1 cellular context compared by ENCODE assay signal in genomic region chr10:44947356-44948152, GRCh38.
TF ChIP-seq lines count a peak whose summit lies in the region.

No MANE protein-coding gene starts in this region.

TF ChIP-seq in GM12878, 131 proteins besides CTCF, POLR2A, EP300 and RAD21:
- TF ChIP-seq IRF4 (IDR thresholded peaks at IDR 0.05; ENCODE audit: low read depth, low read length) (peak; percentile 61; the same call in 1 of the 2 replicates), SREBF1 (IDR thresholded peaks at IDR 0.05; ENCODE audit: low read length) (no peak), HDAC6 (IDR thresholded peaks at IDR 0.05; ENCODE audit: unreplicated experiment) (no peak), CHD2 (IDR thresholded peaks at IDR 0.05; ENCODE audit: borderline replicate concordance, low read depth, low read length) (no peak), SMAD5 (IDR thresholded peaks at IDR 0.05; ENCODE audit: low read depth) (no peak), ATF7 (IDR thresholded peaks at IDR 0.05; ENCODE audit: low read depth) (no peak; the same call in 1 of the 2 replicates), ATF3 (IDR thresholded peaks at IDR 0.05; ENCODE audit: borderline replicate concordance, extremely low read depth, low read depth, low read length) (no peak), CREM (IDR thresholded peaks at IDR 0.05; ENCODE audit: low read depth) (peak; percentile 43; the same call in 1 of the 2 replicates), MTA3 (IDR thresholded peaks at IDR 0.05; ENCODE audit: borderline replicate concordance, low read length) (0 out of 2 replicates have a peak, but pooled peaks have one; percentile 41), E4F1 (IDR thresholded peaks at IDR 0.05; ENCODE audit: borderline replicate concordance, partially characterized antibody) (no peak), DPF2 (IDR thresholded peaks at IDR 0.05) (peak; percentile 73), CREB1 (IDR thresholded peaks at IDR 0.05; ENCODE audit: low read depth) (no peak), TCF12 (IDR thresholded peaks at IDR 0.05; ENCODE audit: low read depth, low read length) (peak; percentile 58), MTA2 (IDR thresholded peaks at IDR 0.05; ENCODE audit: low read depth) (0 out of 2 replicates have a peak, but pooled peaks have one; percentile 31), PAX5 (IDR thresholded peaks at IDR 0.05; ENCODE audit: borderline replicate concordance, low read depth, low read length) (0 out of 2 replicates have a peak, but pooled peaks have one; percentile 34), CHD4 (IDR thresholded peaks at IDR 0.05) (no peak), EED (IDR thresholded peaks at IDR 0.05; ENCODE audit: low read depth) (peak; percentile 90), FOXM1 (IDR thresholded peaks at IDR 0.05; ENCODE audit: low read depth, low read length) (0 out of 2 replicates have a peak, but pooled peaks have one; percentile 39), GATAD2B (conservative IDR thresholded peaks at IDR 0.05; ENCODE audit: low read depth) (0 out of 2 replicates have a peak, but pooled peaks have one; percentile 46), BCL3 (IDR thresholded peaks at IDR 0.05; ENCODE audit: borderline replicate concordance, insufficient read depth, low read depth, low read length, poor library complexity, severe bottlenecking) (peak; percentile 46), ZNF687 (IDR thresholded peaks at IDR 0.05) (0 out of 2 replicates have a peak, but pooled peaks have one; percentile 10), IKZF2 (IDR thresholded peaks at IDR 0.05) (peak; percentile 90 to 92), SPI1 (IDR thresholded peaks at IDR 0.05; ENCODE audit: borderline replicate concordance, insufficient read depth, low read depth, low read length) (peak; percentile 97), CEBPB (IDR thresholded peaks at IDR 0.05; ENCODE audit: borderline replicate concordance in 1 of 2, low read depth in 2 of 2, low read length in 2 of 2) (no peak), TARDBP (IDR thresholded peaks at IDR 0.05; ENCODE audit: borderline replicate concordance) (no peak), NFIC (IDR thresholded peaks at IDR 0.05; ENCODE audit: low read depth, low read length) (peak; percentile 64; the same call in 1 of the 2 replicates), STAT1 (conservative IDR thresholded peaks at IDR 0.05) (no peak), BCL11A (IDR thresholded peaks at IDR 0.05; ENCODE audit: low read depth, low read length) (peak; percentile 39; the same call in 1 of the 2 replicates), IKZF1 (conservative IDR thresholded peaks at IDR 0.05) (peak; percentile 92), BHLHE40 (IDR thresholded peaks at IDR 0.05; ENCODE audit: borderline replicate concordance in 1 of 2, low read depth in 2 of 2, low read length in 1 of 2) (no peak), RUNX3 (IDR thresholded peaks at IDR 0.05; ENCODE audit: low read length) (peak; percentile 68), MEF2B (IDR thresholded peaks at IDR 0.05; ENCODE audit: partially characterized antibody, poor library complexity, severe bottlenecking) (peak; percentile 60)
- TF ChIP-seq, protein P1, sequence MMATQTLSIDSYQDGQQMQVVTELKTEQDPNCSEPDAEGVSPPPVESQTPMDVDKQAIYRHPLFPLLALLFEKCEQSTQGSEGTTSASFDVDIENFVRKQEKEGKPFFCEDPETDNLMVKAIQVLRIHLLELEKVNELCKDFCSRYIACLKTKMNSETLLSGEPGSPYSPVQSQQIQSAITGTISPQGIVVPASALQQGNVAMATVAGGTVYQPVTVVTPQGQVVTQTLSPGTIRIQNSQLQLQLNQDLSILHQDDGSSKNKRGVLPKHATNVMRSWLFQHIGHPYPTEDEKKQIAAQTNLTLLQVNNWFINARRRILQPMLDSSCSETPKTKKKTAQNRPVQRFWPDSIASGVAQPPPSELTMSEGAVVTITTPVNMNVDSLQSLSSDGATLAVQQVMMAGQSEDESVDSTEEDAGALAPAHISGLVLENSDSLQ (IDR thresholded peaks at IDR 0.05), result peak; percentile 66
- TF ChIP-seq, protein P2, sequence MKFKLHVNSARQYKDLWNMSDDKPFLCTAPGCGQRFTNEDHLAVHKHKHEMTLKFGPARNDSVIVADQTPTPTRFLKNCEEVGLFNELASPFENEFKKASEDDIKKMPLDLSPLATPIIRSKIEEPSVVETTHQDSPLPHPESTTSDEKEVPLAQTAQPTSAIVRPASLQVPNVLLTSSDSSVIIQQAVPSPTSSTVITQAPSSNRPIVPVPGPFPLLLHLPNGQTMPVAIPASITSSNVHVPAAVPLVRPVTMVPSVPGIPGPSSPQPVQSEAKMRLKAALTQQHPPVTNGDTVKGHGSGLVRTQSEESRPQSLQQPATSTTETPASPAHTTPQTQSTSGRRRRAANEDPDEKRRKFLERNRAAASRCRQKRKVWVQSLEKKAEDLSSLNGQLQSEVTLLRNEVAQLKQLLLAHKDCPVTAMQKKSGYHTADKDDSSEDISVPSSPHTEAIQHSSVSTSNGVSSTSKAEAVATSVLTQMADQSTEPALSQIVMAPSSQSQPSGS (IDR thresholded peaks at IDR 0.05; ENCODE audit: low read length), result 0 out of 2 replicates have a peak, but pooled peaks have one; percentile 40
- TF ChIP-seq, protein P3, sequence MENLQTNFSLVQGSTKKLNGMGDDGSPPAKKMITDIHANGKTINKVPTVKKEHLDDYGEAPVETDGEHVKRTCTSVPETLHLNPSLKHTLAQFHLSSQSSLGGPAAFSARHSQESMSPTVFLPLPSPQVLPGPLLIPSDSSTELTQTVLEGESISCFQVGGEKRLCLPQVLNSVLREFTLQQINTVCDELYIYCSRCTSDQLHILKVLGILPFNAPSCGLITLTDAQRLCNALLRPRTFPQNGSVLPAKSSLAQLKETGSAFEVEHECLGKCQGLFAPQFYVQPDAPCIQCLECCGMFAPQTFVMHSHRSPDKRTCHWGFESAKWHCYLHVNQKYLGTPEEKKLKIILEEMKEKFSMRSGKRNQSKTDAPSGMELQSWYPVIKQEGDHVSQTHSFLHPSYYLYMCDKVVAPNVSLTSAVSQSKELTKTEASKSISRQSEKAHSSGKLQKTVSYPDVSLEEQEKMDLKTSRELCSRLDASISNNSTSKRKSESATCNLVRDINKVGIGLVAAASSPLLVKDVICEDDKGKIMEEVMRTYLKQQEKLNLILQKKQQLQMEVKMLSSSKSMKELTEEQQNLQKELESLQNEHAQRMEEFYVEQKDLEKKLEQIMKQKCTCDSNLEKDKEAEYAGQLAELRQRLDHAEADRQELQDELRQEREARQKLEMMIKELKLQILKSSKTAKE (IDR thresholded peaks at IDR 0.05; ENCODE audit: low read depth, poor library complexity, severe bottlenecking), result no peak
- TF ChIP-seq, protein P4, sequence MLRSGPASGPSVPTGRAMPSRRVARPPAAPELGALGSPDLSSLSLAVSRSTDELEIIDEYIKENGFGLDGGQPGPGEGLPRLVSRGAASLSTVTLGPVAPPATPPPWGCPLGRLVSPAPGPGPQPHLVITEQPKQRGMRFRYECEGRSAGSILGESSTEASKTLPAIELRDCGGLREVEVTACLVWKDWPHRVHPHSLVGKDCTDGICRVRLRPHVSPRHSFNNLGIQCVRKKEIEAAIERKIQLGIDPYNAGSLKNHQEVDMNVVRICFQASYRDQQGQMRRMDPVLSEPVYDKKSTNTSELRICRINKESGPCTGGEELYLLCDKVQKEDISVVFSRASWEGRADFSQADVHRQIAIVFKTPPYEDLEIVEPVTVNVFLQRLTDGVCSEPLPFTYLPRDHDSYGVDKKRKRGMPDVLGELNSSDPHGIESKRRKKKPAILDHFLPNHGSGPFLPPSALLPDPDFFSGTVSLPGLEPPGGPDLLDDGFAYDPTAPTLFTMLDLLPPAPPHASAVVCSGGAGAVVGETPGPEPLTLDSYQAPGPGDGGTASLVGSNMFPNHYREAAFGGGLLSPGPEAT (IDR thresholded peaks at IDR 0.05; ENCODE audit: low read depth), result peak; percentile 85
- TF ChIP-seq, protein P5, sequence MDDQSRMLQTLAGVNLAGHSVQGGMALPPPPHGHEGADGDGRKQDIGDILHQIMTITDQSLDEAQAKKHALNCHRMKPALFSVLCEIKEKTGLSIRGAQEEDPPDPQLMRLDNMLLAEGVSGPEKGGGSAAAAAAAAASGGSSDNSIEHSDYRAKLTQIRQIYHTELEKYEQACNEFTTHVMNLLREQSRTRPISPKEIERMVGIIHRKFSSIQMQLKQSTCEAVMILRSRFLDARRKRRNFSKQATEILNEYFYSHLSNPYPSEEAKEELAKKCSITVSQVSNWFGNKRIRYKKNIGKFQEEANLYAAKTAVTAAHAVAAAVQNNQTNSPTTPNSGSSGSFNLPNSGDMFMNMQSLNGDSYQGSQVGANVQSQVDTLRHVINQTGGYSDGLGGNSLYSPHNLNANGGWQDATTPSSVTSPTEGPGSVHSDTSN (IDR thresholded peaks at IDR 0.05; ENCODE audit: insufficient replicate concordance, low read depth, low read length), result peak; percentile 33
